In genomic region chr6:36907781-36908180, GRCh38 we compare ENCODE assay signal across 12 cellular contexts. TPM values are rescaled to one million over a fixed set of nuclear protein-coding genes. Genes with fewer than 3 reads are reported as not detected.
A peak's percentile ranks its signal among the peaks of the same experiment; 100 is the strongest.
DNase-seq lines count a peak whose midpoint lies in the region; ATAC-seq and TF ChIP-seq lines count a peak whose summit lies in the region.
"Had no signal": no experiment of that assay in that cellular context is flagged by ENCODE, and none has a peak within 500 bp of the region (broad histone marks: within the 10 kb centered on the region; RNA-seq: fewer than 3 reads in every experiment).

No MANE protein-coding gene starts in this region.

- no peak for TF ChIP-seq CTCF in adrenal gland (IDR thresholded peaks at IDR 0.05)

- H3K36me3 ChIP-seq in adrenal gland (replicated peaks in 1 of 2) = peaks cover 0 to 22% of the 10 kb centered on the region in 2 donors

- intact Hi-C loops in adrenal gland (cut with DNase I) = no loop called here
- intact Hi-C loops in Right ventricle myocardium superior (cut with DNase I) = no loop called here

- H3K4me1 ChIP-seq in adrenal gland (replicated peaks in 1 of 2) = peaks cover 34 to 52% of the 10 kb centered on the region in 2 donors

- no peak overlapping the region for H3K4me3 ChIP-seq in adrenal gland
- H3K4me3 ChIP-seq: GM23248 had no signal

- peak in 1 of 2 donors; percentile 7 for TF ChIP-seq POLR2A in adrenal gland (IDR thresholded peaks at IDR 0.05)

- no peaks in the 10 kb centered on the region for H3K9me3 ChIP-seq in adrenal gland (replicated peaks in 1 of 3)
- H3K9me3 ChIP-seq: neutrophil had no signal

- peak overlapping the region; percentile 23 to 74 (median 57) for H3K27ac ChIP-seq in adrenal gland
- H3K27ac ChIP-seq: GM23248, neutrophil had no signal

- DNase-seq in DMS79 (lab: John Stamatoyannopoulos, UW) (peak; percentile 47), adrenal gland (peak; percentile 83 to 91 (median 90)), Right ventricle myocardium superior (peak; percentile 56), renal cortical epithelial cell (ENCODE audit: low read depth) (peak; percentile 83), NCI-H1417 treated with DMSO at 0.1 percent for 48 hours (lab: John Stamatoyannopoulos, UW) (no peak), activated gamma-delta T cell treated with Interleukin-2 at 50 U/mL for 16 hours (no peak), NCI-H345 treated with DMSO at 0.1 percent for 48 hours (lab: John Stamatoyannopoulos, UW; ENCODE audit: unreplicated experiment) (no peak)
- DNase-seq: activated CD4-positive, alpha-beta T cell treated with anti-CD3 and anti-CD28 coated beads, Interleukin-2, amount 50 U/mL, for 4 hours; GM23248; SHP77 treated with DMSO at 0.1 percent for 48 hours had no signal

- 17 to 29% (median 26%) methylated on average over 5 of the region's 5 CpGs for WGBS in adrenal gland, 4 donors

- ATAC-seq in Right ventricle myocardium superior (ENCODE audit: poor library complexity) (peak; percentile 86), HG03520 (IDR thresholded peaks at IDR 0.05; ENCODE audit: unreplicated experiment) (no peak)

- H3K27me3 ChIP-seq in adrenal gland = no peaks in the 10 kb centered on the region
- H3K27me3 ChIP-seq: neutrophil had no signal

RNA-seq across cellular contexts. Expression of gene C6orf89, which starts 22.0 kb away (rescaled TPM):
- total RNA-seq in adrenal gland = 100 to 1,000 TPM in 1 of 8 donors, 10 to 100 TPM in 7; 62.7 to 107 (median 89.0) TPM
- polyA plus RNA-seq in adrenal gland = 10 to 100 TPM; 17.5 to 67.3 (median 19.4) TPM
- total RNA-seq in Right ventricle myocardium superior = 73.2 TPM
- 41.5 and 48.2 TPM in 2 replicates for total RNA-seq in renal cortical epithelial cell

RNA-seq across cellular contexts. Expression of gene PPIL1, which starts 33.2 kb away (rescaled TPM):
- total RNA-seq in adrenal gland = 100 to 1,000 TPM in 2 of 8 donors, 10 to 100 TPM in 6; 36.4 to 138 (median 61.4) TPM
- 100 to 1,000 TPM in 1 of 3 donors, 10 to 100 TPM in 1, 1 to 10 TPM in 1; 8.2 to 134 (median 30.5) TPM for polyA plus RNA-seq in adrenal gland
- 65.2 TPM for total RNA-seq in Right ventricle myocardium superior
- 29.6 and 50.5 TPM in 2 replicates for total RNA-seq in renal cortical epithelial cell

RNA-seq across cellular contexts. Expression of gene PI16, which starts 46.8 kb away (rescaled TPM):
- total RNA-seq in adrenal gland (1 to 10 TPM in 2 of 8 donors, under 1 TPM in 5, not detected in 1; 0.12 to 4.7 (median 0.55) TPM), Right ventricle myocardium superior (27.8 TPM), renal cortical epithelial cell (not detected in 2 replicates)
- 1 to 10 TPM in 2 of 3 donors, under 1 TPM in 1; 0.29 to 9.3 (median 7.4) TPM for polyA plus RNA-seq in adrenal gland

Comparison
In these comparisons a context has a peak if more than half of its experiments do, and no peak if none do; other contexts are left out.
1. DNase-seq: peak in DMS79 (single experiment), adrenal gland (7 of 7), Right ventricle myocardium superior (single experiment) and renal cortical epithelial cell (single experiment); none in NCI-H1417 treated with DMSO at 0.1 percent for 48 hours (single experiment), activated gamma-delta T cell treated with Interleukin-2 at 50 U/mL for 16 hours (single experiment) and NCI-H345 treated with DMSO at 0.1 percent for 48 hours (single experiment).